In genomic region chr3:156818890-156819289, GRCh38 we compare ENCODE assay signal across 9 cellular contexts. TPM values are rescaled to one million over a fixed set of nuclear protein-coding genes. Genes with fewer than 3 reads are reported as not detected.
DNase-seq lines count a peak whose midpoint lies in the region; ATAC-seq and TF ChIP-seq lines count a peak whose summit lies in the region.
"Had no signal": no experiment of that assay in that cellular context is flagged by ENCODE, and none has a peak within 500 bp of the region (broad histone marks: within the 10 kb centered on the region; RNA-seq: fewer than 3 reads in every experiment).

No MANE protein-coding gene starts in this region.

- peaks cover 6% of the 10 kb centered on the region for H3K36me3 Mint-ChIP-seq in T-helper 1 cell treated with Interleukin-12 subunit alpha and Interleukin-12 subunit beta and Interleukin-4 antibody, amounts not matched to agents 30 μg/mL and 1 μg/mL, for 36 hours (ENCODE audit: low read depth)

- H3K27ac ChIP-seq in mammary epithelial cell (ENCODE audit: insufficient read depth, low read depth, low read length), result peak overlapping the region; percentile 97

- H3K9me3 ChIP-seq in mammary epithelial cell (replicated peaks; ENCODE audit: insufficient read depth, low read length), result peaks cover 6% of the 10 kb centered on the region

- no peak for DNase-seq in T-helper 1 cell
- peak; percentile 67 for DNase-seq in NCI-H82 (lab: John Stamatoyannopoulos, UW)
- DNase-seq in mammary epithelial cell, result peak; percentile 83
- peak; percentile 67 for DNase-seq in pulmonary artery endothelial cell (ENCODE audit: low read depth, low spot score)
- DNase-seq: Karpas-422 had no signal

- H3K36me3 ChIP-seq in mammary epithelial cell (ENCODE audit: insufficient read depth, low read length), result no peaks in the 10 kb centered on the region

- TF ChIP-seq CTCF in mammary epithelial cell (conservative IDR thresholded peaks at IDR 0.05 in 1 of 2, IDR thresholded peaks at IDR 0.05 in 1 of 2; ENCODE audit: extremely low read depth in 1 of 2, insufficient read depth in 1 of 2, low read depth in 1 of 2, low read length in 2 of 2), result no peak

- no peak overlapping the region for H2AFZ ChIP-seq in mammary epithelial cell (ENCODE audit: low read depth, low read length)

- 2% methylated on average over 3 of the region's 3 CpGs for WGBS in mammary epithelial cell (ENCODE audit: low coverage, missing lambda C conversion rate)

- peak overlapping the region; percentile 7 for H3K4me3 Mint-ChIP-seq in T-helper 1 cell treated with Interleukin-12 subunit alpha and Interleukin-12 subunit beta and Interleukin-4 antibody, amounts not matched to agents 30 μg/mL and 1 μg/mL, for 36 hours

- H4K20me1 ChIP-seq in mammary epithelial cell (ENCODE audit: insufficient read depth, low read length), result no peaks in the 10 kb centered on the region

- no peak for ATAC-seq in esophagus mucosa
- ATAC-seq in HG02623 (IDR thresholded peaks at IDR 0.05; ENCODE audit: unreplicated experiment), result no peak
- no peak for ATAC-seq in GM18498 (IDR thresholded peaks at IDR 0.05; ENCODE audit: unreplicated experiment)

- CTCF ChIA-PET in mammary epithelial cell (lab: Charles Lee; ENCODE audit: low non-redundant PET), result no interaction called here

- H3K4me1 ChIP-seq in mammary epithelial cell (ENCODE audit: insufficient read depth, low read length), result peaks cover 44% of the 10 kb centered on the region

- H3K27me3 ChIP-seq in mammary epithelial cell (ENCODE audit: insufficient read depth, low read length), result no peaks in the 10 kb centered on the region

- in situ Hi-C loops in mammary epithelial cell (cut with MboI; ENCODE audit: low sequenced_read_pairs in 2 of 2), result loop anchor here in 1 of 2 donors (10.0 kb wide), 2 partner anchors 134 to 266 kb away; no protein-coding TSS in a partner anchor

- dilution Hi-C loops in mammary epithelial cell (cut with HindIII; ENCODE audit: low sequenced_read_pairs), result loop anchor here (5.0 kb wide), 4 partner anchors 37 to 303 kb away; no protein-coding TSS in a partner anchor

- H3K79me2 ChIP-seq in mammary epithelial cell (ENCODE audit: insufficient read depth, low read length), result peaks cover 12% of the 10 kb centered on the region

- H3K9me3 Mint-ChIP-seq in T-helper 1 cell treated with Interleukin-12 subunit alpha and Interleukin-12 subunit beta and Interleukin-4 antibody, amounts not matched to agents 30 μg/mL and 1 μg/mL, for 36 hours, result no peaks in the 10 kb centered on the region

- BruUV-seq in mammary epithelial cell (replicated peaks; lab: Mats Ljungman, UMichigan), result no TSS peak

- no peaks in the 10 kb centered on the region for H3K27me3 Mint-ChIP-seq in T-helper 1 cell treated with Interleukin-12 subunit alpha and Interleukin-12 subunit beta and Interleukin-4 antibody, amounts not matched to agents 30 μg/mL and 1 μg/mL, for 36 hours (ENCODE audit: low read depth)

- intact Hi-C loops in mammary epithelial cell (cut with micrococcal nuclease), result loop anchor here (1.0 to 10.0 kb wide), 2 partner anchors 7 to 94 kb away; partner anchors contain the start of gene LEKR1

- H3K9ac ChIP-seq in mammary epithelial cell (ENCODE audit: insufficient read depth, low read length), result peak overlapping the region; percentile 82

- peak overlapping the region; percentile 49 for H3K4me2 ChIP-seq in mammary epithelial cell (ENCODE audit: insufficient read depth, low read depth, low read length)

- H3K27ac Mint-ChIP-seq in T-helper 1 cell treated with Interleukin-12 subunit alpha and Interleukin-12 subunit beta and Interleukin-4 antibody, amounts not matched to agents 30 μg/mL and 1 μg/mL, for 36 hours, result peak overlapping the region; percentile 13

- no peak overlapping the region for H3K4me3 ChIP-seq in mammary epithelial cell (replicated peaks in 1 of 3; ENCODE audit: insufficient read depth in 1 of 3, low read depth in 2 of 3, low read length in 3 of 3)

- peaks cover 43% of the 10 kb centered on the region for H3K4me1 Mint-ChIP-seq in T-helper 1 cell treated with Interleukin-12 subunit alpha and Interleukin-12 subunit beta and Interleukin-4 antibody, amounts not matched to agents 30 μg/mL and 1 μg/mL, for 36 hours (ENCODE audit: low read depth)

RNA-seq across cellular contexts. Expression of gene LEKR1, which starts 7.3 kb away (rescaled TPM):
- total RNA-seq in mammary epithelial cell, result under 1 TPM; 0.83 to 0.87 TPM
- polyA plus RNA-seq in mammary epithelial cell, result 0.03 TPM
- polyA minus RNA-seq in mammary epithelial cell, result not detected
- 0.13 and 0.32 TPM in 2 replicates for total RNA-seq in pulmonary artery endothelial cell
- total RNA-seq in esophagus mucosa, result 1.2 TPM

Comparison
In these comparisons a context has a peak if more than half of its experiments do, and no peak if none do; other contexts are left out.
1. DNase-seq: peak in NCI-H82 (single experiment), mammary epithelial cell (single experiment) and pulmonary artery endothelial cell (single experiment); none in T-helper 1 cell (0 of 5).